In genomic region chr5:52269853-52270252, GRCh38 we compare ENCODE assay signal across 1 cellular context.
TF ChIP-seq lines count a peak whose summit lies in the region.

No MANE protein-coding gene starts in this region.

TF ChIP-seq in GM23338, 12 proteins besides CTCF, POLR2A, EP300 and RAD21 (continued from another document):
- TF ChIP-seq ETS1 (IDR thresholded peaks at IDR 0.05), result no peak
- no peak for TF ChIP-seq STAT1 (IDR thresholded peaks at IDR 0.05; ENCODE audit: unreplicated experiment)
- TF ChIP-seq JUNB (IDR thresholded peaks at IDR 0.05; ENCODE audit: unreplicated experiment), result no peak
- TF ChIP-seq REST (IDR thresholded peaks at IDR 0.05; ENCODE audit: unreplicated experiment), result no peak
- no peak for TF ChIP-seq EZH2 (IDR thresholded peaks at IDR 0.05; ENCODE audit: low read depth, unreplicated experiment)
- TF ChIP-seq POLR2AphosphoS5 (IDR thresholded peaks at IDR 0.05; ENCODE audit: low read depth), result no peak
- no peak for TF ChIP-seq CREB1 (CRISPR knock-in tag; IDR thresholded peaks at IDR 0.05; ENCODE audit: low read depth)
- no peak for TF ChIP-seq EZH2phosphoT487 (IDR thresholded peaks at IDR 0.05; ENCODE audit: unreplicated experiment)
- no peak for TF ChIP-seq ZNF114 (CRISPR knock-in tag; IDR thresholded peaks at IDR 0.05)
- TF ChIP-seq ZNF331 (CRISPR knock-in tag; IDR thresholded peaks at IDR 0.05; ENCODE audit: low read depth), result no peak
